Comparison of ENCODE assay signal across 35 cellular contexts in genomic region chr18:36950960-36951359, GRCh38.
"Had no signal": no experiment of that assay in that cellular context is flagged by ENCODE, and none has a peak within 500 bp of the region (broad histone marks: within the 10 kb centered on the region; RNA-seq: fewer than 3 reads in every experiment).

No MANE protein-coding gene starts in this region.

- H3K36me3 ChIP-seq: MG63 had no signal

- H3K4me3 ChIP-seq: MG63 had no signal

- DNase-seq: Kasumi-1, MG63, MM.1S, MV-4-11, NCI-H1048, NCI-H1092, NCI-H1092 treated with DMSO at 0.1 percent for 48 hours, NCI-H1105, NCI-H1105 treated with DMSO at 0.1 percent for 48 hours, NCI-H1417, NCI-H1417 treated with DMSO at 0.1 percent for 48 hours, NCI-H1436, NCI-H1436 treated with DMSO at 0.1 percent for 48 hours, NCI-H146, NCI-H1694, NCI-H1694 treated with DMSO at 0.1 percent for 48 hours, NCI-H187, NCI-H187 treated with DMSO at 0.1 percent for 48 hours, NCI-H1930, NCI-H2029, NCI-H2029 treated with DMSO at 0.1 percent for 48 hours, NCI-H2081, NCI-H2081 treated with DMSO at 0.1 percent for 48 hours, NCI-H2107, NCI-H2171, NCI-H2171 treated with DMSO at 0.1 percent for 48 hours, NCI-H2227 treated with DMSO at 0.1 percent for 48 hours, NCI-H226, NCI-H345, NCI-H446, NCI-H446 treated with DMSO at 0.1 percent for 48 hours, NCI-H510A, NCI-H510A treated with DMSO at 0.1 percent for 48 hours, NCI-H524, NCI-H524 treated with DMSO at 0.1 percent for 48 hours had no signal

- H3K9me3 ChIP-seq: MG63 had no signal

- H3K27me3 ChIP-seq: MG63 had no signal
